ENCODE assay signal across 7 cellular contexts in the genomic region with DNA sequence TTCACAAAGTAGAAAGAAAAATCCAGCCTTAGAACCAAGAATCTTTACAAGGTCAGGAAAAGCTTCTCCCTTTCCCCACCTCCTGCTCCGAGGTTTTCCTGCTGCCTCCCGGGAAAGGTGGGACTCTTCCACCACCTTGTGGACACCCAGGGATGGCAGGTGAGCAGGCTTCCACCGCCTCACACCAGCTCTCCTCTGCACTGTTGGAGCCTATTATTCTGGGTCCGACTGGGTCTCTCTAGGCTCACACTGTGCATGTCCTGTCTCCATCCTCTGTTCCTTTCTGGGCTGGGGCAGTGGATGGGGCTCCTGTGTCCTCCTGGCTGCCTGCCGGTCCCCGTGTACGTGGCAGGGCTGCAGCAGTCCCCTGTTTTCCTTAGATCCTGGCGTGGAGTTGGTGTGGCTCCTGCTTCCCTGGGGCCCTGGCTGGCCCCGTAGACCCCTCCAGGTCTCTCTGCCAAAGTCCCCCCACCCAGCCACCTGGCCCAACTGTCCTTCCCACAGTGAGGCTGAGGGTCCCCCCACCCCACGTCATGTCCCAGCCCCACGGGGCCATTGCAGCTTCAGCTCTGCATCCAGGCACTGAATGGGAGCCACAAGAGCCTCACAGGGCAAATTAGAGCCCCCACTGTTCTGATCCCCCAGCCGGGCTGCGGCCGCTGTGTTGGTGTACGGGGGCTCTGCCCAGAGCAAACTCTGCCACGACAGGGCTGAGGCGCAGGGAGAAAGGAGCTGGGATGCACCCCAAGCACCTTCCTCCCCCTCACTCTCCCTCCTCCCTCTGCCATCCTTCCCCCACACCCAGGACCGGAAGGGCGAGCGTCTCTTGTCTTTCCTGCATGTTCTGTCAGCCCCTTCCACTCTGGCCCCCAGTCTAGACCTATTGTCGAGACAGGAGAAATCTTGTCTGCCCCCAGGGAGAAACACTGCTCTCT. TPM values are rescaled to one million over a fixed set of nuclear protein-coding genes. Genes with fewer than 3 reads are reported as not detected.
DNase-seq lines count a peak whose midpoint lies in the region; ATAC-seq and TF ChIP-seq lines count a peak whose summit lies in the region.

No MANE protein-coding gene starts in this region.

- TF ChIP-seq CTCF in GM10266 (IDR thresholded peaks at IDR 0.05; ENCODE audit: control insufficient read depth, insufficient read depth, low read depth, missing control alignments) = peak; percentile 82
- peak; percentile 95 for TF ChIP-seq CTCF in MCF 10A (IDR thresholded peaks at IDR 0.05; ENCODE audit: unreplicated experiment)

- H3K27me3 Mint-ChIP-seq in T-helper 17 cell (peaks cover 41% of the 10 kb centered on the region), MCF 10A (ENCODE audit: insufficient read depth, unreplicated experiment) (no peaks in the 10 kb centered on the region)

- no TSS peak for BruUV-seq in MCF 10A (replicated peaks; lab: Mats Ljungman, UMichigan)

- no peaks in the 10 kb centered on the region for H3K9me3 ChIP-seq in T-helper 17 cell (ENCODE audit: control insufficient read depth, low read length, poor library complexity, severe bottlenecking)

- CTCF ChIA-PET in MCF 10A (lab: Yijun Ruan, JAX) = interaction anchor here (0.6 to 4.0 kb wide), 44 partner anchors 11 to 1519 kb away, joined by 3 to 49 read pairs (median 4); no protein-coding TSS in a partner anchor

- H3K27ac Mint-ChIP-seq in T-helper 17 cell (peak overlapping the region; percentile 29), MCF 10A (ENCODE audit: low read depth, unreplicated experiment) (no peak overlapping the region)

- intact Hi-C loops in MCF 10A (cut with micrococcal nuclease) = loop anchor here (1.0 to 2.0 kb wide), 7 partner anchors 35 to 412 kb away; no protein-coding TSS in a partner anchor

- H3K4me3 Mint-ChIP-seq in T-helper 17 cell (peak overlapping the region; percentile 50), MCF 10A (ENCODE audit: unreplicated experiment) (no peak overlapping the region)

- POLR2A ChIA-PET in MCF 10A (lab: Yijun Ruan, JAX) = interaction anchor here (0.5 to 2.2 kb wide), 33 partner anchors 9 to 590 kb away, joined by 3 to 21 read pairs (median 4); a partner anchor contains a TSS

- H3K4me1 Mint-ChIP-seq in T-helper 17 cell (peaks cover 10% of the 10 kb centered on the region), MCF 10A (ENCODE audit: insufficient read depth, unreplicated experiment) (peaks cover 15% of the 10 kb centered on the region)

- H3K36me3 Mint-ChIP-seq in T-helper 17 cell (ENCODE audit: low read depth) (no peaks in the 10 kb centered on the region), MCF 10A (ENCODE audit: insufficient read depth, unreplicated experiment) (no peaks in the 10 kb centered on the region)

- H3K9me3 Mint-ChIP-seq in MCF 10A (ENCODE audit: unreplicated experiment) = no peaks in the 10 kb centered on the region

- ATAC-seq in T-helper 17 cell = peak; percentile 40
- ATAC-seq in HG02623 (IDR thresholded peaks at IDR 0.05; ENCODE audit: unreplicated experiment) = no peak

- DNase-seq in GM10266 (ENCODE audit: extremely low spot score) (peak; percentile 78), NCI-H1092 treated with DMSO at 0.1 percent for 48 hours (lab: John Stamatoyannopoulos, UW) (peak; percentile 66), T-helper 17 cell (peak in 2 of 3 donors; percentile 27 to 33), MCF 10A (ENCODE audit: unreplicated experiment) (peak; percentile 85), iPS-NIHi11 (ENCODE audit: low spot score) (peak; percentile 88)
- peak; percentile 13 to 26 for DNase-seq in stimulated activated CD4-positive, alpha-beta T cell treated with anti-CD3 and anti-CD28 coated beads, Interleukin-12 subunit alpha, Interleukin-12 subunit beta, amount 100 ng/mL, for 24 hours (ENCODE audit: low read depth in 2 of 2)

RNA-seq across cellular contexts. Expression of a gene that starts 3.3 kb away (rescaled TPM):
- total RNA-seq in T-helper 17 cell (under 1 TPM; 0.65 to 0.70 TPM), MCF 10A (2022) (0.29 and 0.30 TPM in 2 replicates)

Comparison
In these comparisons a context has a peak if more than half of its experiments do, and no peak if none do; other contexts are left out.
1. DNase-seq: peak in every context shown above with its lines; median percentile 88 in iPS-NIHi11; 85 in MCF 10A; 78 in GM10266; 66 in NCI-H1092 treated with DMSO at 0.1 percent for 48 hours; 30 in T-helper 17 cell; 20 in stimulated activated CD4-positive, alpha-beta T cell treated with anti-CD3 and anti-CD28 coated beads, Interleukin-12 subunit alpha, Interleukin-12 subunit beta, amount 100 ng/mL, for 24 hours.